10 cellular contexts compared by ENCODE assay signal in the genomic region with DNA sequence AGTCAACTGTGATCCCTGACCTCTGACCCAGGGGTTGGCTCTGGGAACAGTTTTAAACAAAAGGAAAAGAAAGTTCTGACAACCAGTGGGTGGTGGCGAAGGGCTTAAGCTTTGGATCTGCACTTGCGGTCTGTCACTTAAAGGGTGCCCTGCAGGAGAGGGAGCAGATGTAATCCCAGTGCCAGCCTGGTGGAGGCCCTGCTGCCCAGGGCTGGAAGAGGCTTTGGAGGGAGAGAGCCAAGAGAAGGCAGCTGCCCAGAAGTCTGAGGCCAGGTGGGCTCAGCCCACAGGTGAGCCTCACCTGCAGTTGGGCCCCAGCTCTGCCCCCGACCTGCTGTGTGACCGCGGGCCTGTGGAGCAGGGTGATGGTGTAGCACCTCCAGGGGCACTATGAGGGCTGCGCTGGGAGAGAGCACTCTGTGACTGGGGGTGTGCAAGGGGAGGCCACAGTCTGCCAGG. TPM values are rescaled to one million over a fixed set of nuclear protein-coding genes. Genes with fewer than 3 reads are reported as not detected.
DNase-seq lines count a peak whose midpoint lies in the region; ATAC-seq, FAIRE-seq and TF ChIP-seq lines count a peak whose summit lies in the region.
"Had no signal": no experiment of that assay in that cellular context is flagged by ENCODE, and none has a peak within 500 bp of the region (broad histone marks: within the 10 kb centered on the region; RNA-seq: fewer than 3 reads in every experiment).

No MANE protein-coding gene starts in this region.

- H3K9me3 ChIP-seq in BLaER1 (no peaks in the 10 kb centered on the region), GM12878 (replicated peaks; ENCODE audit: control insufficient read depth, insufficient read depth, low read length) (no peaks in the 10 kb centered on the region), right lobe of liver (no peaks in the 10 kb centered on the region)

- in situ Hi-C loops in GM12878 (cut with MboI), result loop anchor here (25.0 kb wide), 1 partner anchor 1787 kb away; a partner anchor contains a TSS

- intact Hi-C loops in GM12878 (cut with micrococcal nuclease; ENCODE audit: unreplicated experiment) (no loop called here), right lobe of liver (cut with DNase I) (no loop called here)

- CTCF ChIA-PET in GM12878 (lab: Yijun Ruan, JAX), result interaction anchor here (0.7 to 10.2 kb wide), 3 partner anchors 12 to 22 kb away, joined by 3 to 160 read pairs (median 5); no protein-coding TSS in a partner anchor

- no peak overlapping the region for H2AFZ ChIP-seq in GM12878 (ENCODE audit: control insufficient read depth, low read depth, low read length)

- RAD21 ChIA-PET in GM12878 (lab: Charles Lee; ENCODE audit: unreplicated experiment), result interaction anchor here (0.6 to 2.1 kb wide), 2 partner anchors 27 to 672 kb away, joined by 3 to 5 read pairs; no protein-coding TSS in a partner anchor

- 97% methylated on average over 6 of the region's 6 CpGs for WGBS in GM12878 (ENCODE audit: insufficient coverage, insufficient replicate concordance, low lambda C conversion rate, missing lambda C conversion rate)
- 27% methylated on average over 3 of the region's 6 CpGs for WGBS in right lobe of liver (ENCODE audit: insufficient coverage, low coverage, low lambda C conversion rate, missing lambda C conversion rate)

- H4K20me1 ChIP-seq in BLaER1, result peaks cover 97% of the 10 kb centered on the region
- peaks cover 7% of the 10 kb centered on the region; the same call in 1 of the 2 replicates for H4K20me1 ChIP-seq in GM12878 (ENCODE audit: control insufficient read depth, insufficient read depth)

- POLR2A ChIA-PET in GM12878 (lab: Charles Lee), result interaction anchor here (1.2 to 12.0 kb wide), 3 partner anchors 10 to 26 kb away, joined by 3 to 188 read pairs (median 4); a partner anchor contains a TSS

- no TSS peak for BruUV-seq in GM12878 (replicated peaks; lab: Mats Ljungman, UMichigan)

- no peak overlapping the region for H3K4me3 ChIP-seq in BLaER1
- no peak overlapping the region for H3K4me3 ChIP-seq in H7 (ENCODE audit: insufficient read depth, low read depth, low read length)
- H3K4me3 ChIP-seq in GM12878, result no peak overlapping the region
- H3K4me3 ChIP-seq in right lobe of liver, result no peak overlapping the region
- H3K4me3 ChIP-seq: SK-N-MC had no signal

- H3K4me1 ChIP-seq in BLaER1 (peaks cover 81% of the 10 kb centered on the region), GM12878 (ENCODE audit: control insufficient read depth, insufficient read depth, low read length) (peaks cover 41% of the 10 kb centered on the region), right lobe of liver (peaks cover 0 to 32% (median 18%) of the 10 kb centered on the region in 4 donors)

- H3K4me2 ChIP-seq in BLaER1 (peak overlapping the region; percentile 90), GM12878 (ENCODE audit: control insufficient read depth, insufficient read depth) (no peak overlapping the region)

- peak; percentile 86 for DNase-seq in H7
- no peak for DNase-seq in GM12878 (ENCODE audit: low read depth, low spot score)
- no peak for DNase-seq in right lobe of liver
- no peak for DNase-seq in COR-L47 (lab: John Stamatoyannopoulos, UW)
- no peak for DNase-seq in GF-D8 (lab: John Stamatoyannopoulos, UW)
- DNase-seq in GM20000 (ENCODE audit: low spot score), result no peak
- no peak for DNase-seq in NCI-H1048 (lab: John Stamatoyannopoulos, UW)
- DNase-seq: NCI-H1694 treated with DMSO at 0.1 percent for 48 hours had no signal

- peak; percentile 21; the same call in 1 of the 2 replicates for TF ChIP-seq RAD21 in GM12878 (IDR thresholded peaks at IDR 0.05; ENCODE audit: insufficient read depth, low read depth, low read length)

- TF ChIP-seq EP300 in GM12878 (IDR thresholded peaks at IDR 0.05; ENCODE audit: borderline replicate concordance in 1 of 2, control insufficient read depth in 1 of 2, low read depth in 2 of 2, low read length in 2 of 2), result no peak

- SMC1A ChIA-PET in GM12878 (lab: Charles Lee; ENCODE audit: uncharacterized antibody, unreplicated experiment), result interaction anchor here (1.4 to 7.7 kb wide), 3 partner anchors 13 to 26 kb away, joined by 3 to 57 read pairs (median 14); no protein-coding TSS in a partner anchor

- TF ChIP-seq CTCF in GM12878 (IDR thresholded peaks at IDR 0.05 in 2 of 3, conservative IDR thresholded peaks at IDR 0.05 in 1 of 3; ENCODE audit: control insufficient read depth in 2 of 3, extremely low read depth in 1 of 3, insufficient read depth in 1 of 3, low read depth in 3 of 3, low read length in 3 of 3), result peak in 2 of 3 experiments; percentile 15 to 29; a peak in 2 of 6 replicates
- peak in 3 of 4 donors; percentile 27 to 56 (median 29) for TF ChIP-seq CTCF in right lobe of liver (IDR thresholded peaks at IDR 0.05)
- no peak for TF ChIP-seq CTCF in GM20000 (IDR thresholded peaks at IDR 0.05; ENCODE audit: extremely low read depth, missing control alignments)

- ATAC-seq in GM12878 (peak; percentile 12; the same call in 2 of the 3 replicates), right lobe of liver (peak; percentile 28 to 60 (median 44))

- peaks cover 62% of the 10 kb centered on the region for H3K79me2 ChIP-seq in GM12878 (ENCODE audit: control insufficient read depth, insufficient read depth, low read length)

- H3K27ac ChIP-seq in BLaER1 (peak overlapping the region; percentile 71), GM12878 (ENCODE audit: control insufficient read depth, insufficient read depth) (no peak overlapping the region), right lobe of liver (peak overlapping the region; percentile 75 to 97 (median 91))
- H3K27ac ChIP-seq: SK-N-MC had no signal

- TF ChIP-seq POLR2A in GM12878 (IDR thresholded peaks at IDR 0.05; ENCODE audit: low read depth, low read length) (peak; percentile 45), right lobe of liver (IDR thresholded peaks at IDR 0.05) (no peak)

- peaks cover 30% of the 10 kb centered on the region for H3K36me3 ChIP-seq in BLaER1
- H3K36me3 ChIP-seq in H7 (replicated peaks; ENCODE audit: control insufficient read depth, insufficient read depth, low read length), result peaks cover 4% of the 10 kb centered on the region
- peaks cover 14 to 25% of the 10 kb centered on the region in 2 experiments for H3K36me3 ChIP-seq in GM12878 (ENCODE audit: control insufficient read depth in 2 of 2, insufficient read depth in 2 of 2, low read length in 1 of 2)
- peaks cover 0 to 3% (median 0%) of the 10 kb centered on the region in 4 donors for H3K36me3 ChIP-seq in right lobe of liver

- no peak for FAIRE-seq in GM12878 (lab: Jason Lieb, UNC)

- H3K9ac ChIP-seq in BLaER1, result peak overlapping the region; percentile 59
- H3K9ac ChIP-seq in GM12878 (ENCODE audit: control insufficient read depth, insufficient read depth, low read length), result no peak overlapping the region

- H3K27me3 ChIP-seq in BLaER1, result no peaks in the 10 kb centered on the region
- no peaks in the 10 kb centered on the region for H3K27me3 ChIP-seq in H7 (ENCODE audit: control insufficient read depth, insufficient read depth, low read length)
- H3K27me3 ChIP-seq in GM12878 (replicated peaks in 1 of 2; ENCODE audit: control insufficient read depth in 2 of 2, insufficient read depth in 2 of 2, low read length in 1 of 2), result no peaks in the 10 kb centered on the region
- H3K27me3 ChIP-seq in right lobe of liver, result no peaks in the 10 kb centered on the region

TF ChIP-seq in GM12878, 131 proteins besides CTCF, POLR2A, EP300 and RAD21 (continues in another document):
- TF ChIP-seq RBBP5 (conservative IDR thresholded peaks at IDR 0.05) (no peak), HCFC1 (IDR thresholded peaks at IDR 0.05; ENCODE audit: low read length) (no peak), GABPA (IDR thresholded peaks at IDR 0.05; ENCODE audit: low read depth) (no peak)

RNA-seq across cellular contexts. Expression of a gene that starts 19.1 kb away (rescaled TPM):
- total RNA-seq in H7 (2014; rRNA removed; shearing (Covaris generic)), result 21.8 and 26.8 TPM in 2 replicates
- total RNA-seq in GM12878 (2013; cell fraction: nucleolus; rRNA removed), result 28.3 and 28.4 TPM in 2 replicates
- 32.3 and 32.5 TPM in 2 replicates for total RNA-seq in GM12878 (2014; rRNA removed)
- total RNA-seq in GM12878 (2014; rRNA removed; fragmentation: Illumina TruSeq; extraction: Trizol), result 25.3 and 27.6 TPM in 2 replicates
- total RNA-seq in GM12878 (2021), result 43.2 and 46.4 TPM in 2 replicates
- polyA plus RNA-seq in GM12878 (2011; ENCODE audit: low read depth), result 18.6 TPM
- polyA plus RNA-seq in GM12878 (2011; rRNA removed), result 15.0 and 19.1 TPM in 2 replicates
- polyA plus RNA-seq in GM12878 (2011; cell fraction: cytosol; rRNA removed), result 19.4 and 21.7 TPM in 2 replicates
- 18.9 and 27.2 TPM in 2 replicates for polyA plus RNA-seq in GM12878 (2011; cell fraction: nucleus; rRNA removed)
- 18.0 and 25.3 TPM in 2 replicates for polyA plus RNA-seq in GM12878 (2012)
- polyA plus RNA-seq in GM12878 (2014; fragmentation: Illumina TruSeq; extraction: Trizol), result 35.6 and 38.3 TPM in 2 replicates
- 1 to 10 TPM; 5.8 to 8.5 TPM for polyA plus RNA-seq in GM12878 (2014; fragmentation: Nextera tagmentation; extraction: Ambion mirVana)
- 28.1 and 31.0 TPM in 2 replicates for polyA plus RNA-seq in GM12878 (2014; rRNA removed)
- polyA plus RNA-seq in GM12878 (2016; fragmentation: Nextera tagmentation; extraction: Ambion mirVana), result 10 to 100 TPM in 1 of 2 experiments, 1 to 10 TPM in 1; 9.1 to 11.9 TPM
- 15.0 and 18.0 TPM in 2 replicates for polyA minus RNA-seq in GM12878 (2011; rRNA and poly(A)+ RNA removed)
- 11.4 and 13.1 TPM in 2 replicates for polyA minus RNA-seq in GM12878 (2011; cell fraction: cytosol; rRNA and poly(A)+ RNA removed)
- 4.8 and 11.5 TPM in 2 replicates for polyA minus RNA-seq in GM12878 (2011; cell fraction: nucleus; rRNA and poly(A)+ RNA removed)
- total RNA-seq in right lobe of liver, result 10 to 100 TPM in 5 of 6 experiments, 1 to 10 TPM in 1; 6.7 to 43.5 (median 17.0) TPM

RNA-seq across cellular contexts. Expression of a gene that starts 55.9 kb away (rescaled TPM):
- total RNA-seq in H7 (2014; rRNA removed; shearing (Covaris generic)), result 7.1 and 10.1 TPM in 2 replicates
- 1.8 and 3.4 TPM in 2 replicates for total RNA-seq in GM12878 (2013; cell fraction: nucleolus; rRNA removed)
- total RNA-seq in GM12878 (2014; rRNA removed) (0.45 and 0.65 TPM in 2 replicates), GM12878 (2014; rRNA removed; fragmentation: Illumina TruSeq; extraction: Trizol) (0.18 and 0.28 TPM in 2 replicates), GM12878 (2021) (1.3 and 1.4 TPM in 2 replicates), right lobe of liver (10 to 100 TPM in 1 of 6 experiments, 1 to 10 TPM in 5; 4.2 to 14.8 (median 7.0) TPM)
- 0.21 TPM for polyA plus RNA-seq in GM12878 (2011; ENCODE audit: low read depth)
- polyA plus RNA-seq in GM12878 (2011; rRNA removed) (0.30 and 0.79 TPM in 2 replicates), GM12878 (2014; fragmentation: Illumina TruSeq; extraction: Trizol) (0.29 TPM in 1 of 2 replicates, not detected in the other), GM12878 (2014; fragmentation: Nextera tagmentation; extraction: Ambion mirVana) (under 1 TPM in 1 of 2 experiments, not detected in 1; 0.02 TPM), GM12878 (2014; rRNA removed) (0.51 and 1.4 TPM in 2 replicates), GM12878 (2016; fragmentation: Nextera tagmentation; extraction: Ambion mirVana) (1 to 10 TPM in 1 of 2 experiments, under 1 TPM in 1; 0.59 to 1.1 TPM)
- 1.0 and 1.8 TPM in 2 replicates for polyA plus RNA-seq in GM12878 (2011; cell fraction: cytosol; rRNA removed)
- 2.5 and 3.0 TPM in 2 replicates for polyA plus RNA-seq in GM12878 (2011; cell fraction: nucleus; rRNA removed)
- 1.0 and 1.3 TPM in 2 replicates for polyA plus RNA-seq in GM12878 (2012)
- polyA minus RNA-seq in GM12878 (2011; rRNA and poly(A)+ RNA removed), result 0.51 and 1.3 TPM in 2 replicates
- polyA minus RNA-seq in GM12878 (2011; cell fraction: cytosol; rRNA and poly(A)+ RNA removed), result 0.53 and 0.73 TPM in 2 replicates
- polyA minus RNA-seq in GM12878 (2011; cell fraction: nucleus; rRNA and poly(A)+ RNA removed), result 0.60 and 1.3 TPM in 2 replicates
